In genomic region chr15:75348034-75348562, GRCh38 we compare ENCODE assay signal across 8 cellular contexts. TPM values are rescaled to one million over a fixed set of nuclear protein-coding genes. Genes with fewer than 3 reads are reported as not detected.
DNase-seq lines count a peak whose midpoint lies in the region; ATAC-seq and TF ChIP-seq lines count a peak whose summit lies in the region.

No MANE protein-coding gene starts in this region.

- H3K79me2 ChIP-seq in osteoblast (ENCODE audit: insufficient read depth, low read length) = no peaks in the 10 kb centered on the region

- no peaks in the 10 kb centered on the region for H3K9me3 ChIP-seq in SJSA1 (replicated peaks)
- H3K9me3 ChIP-seq in osteoblast (ENCODE audit: low read depth, low read length) = no peaks in the 10 kb centered on the region

- H4K20me1 ChIP-seq in osteoblast (ENCODE audit: insufficient read depth, low read length) = peaks cover 2% of the 10 kb centered on the region

- H2AFZ ChIP-seq in osteoblast (ENCODE audit: low read length) = peak overlapping the region; percentile 62

- H3K4me3 ChIP-seq in SJSA1 (peak overlapping the region; percentile 35), fibroblast of mammary gland (ENCODE audit: control insufficient read depth, low read depth, low read length) (peak overlapping the region; percentile 64), osteoblast (ENCODE audit: insufficient read depth, low read length) (peak overlapping the region; percentile 73)

- H3K4me1 ChIP-seq in SJSA1 (replicated peaks) = peaks cover 17% of the 10 kb centered on the region
- peaks cover 6% of the 10 kb centered on the region for H3K4me1 ChIP-seq in osteoblast (ENCODE audit: insufficient read depth, low read length)

- peaks cover 28% of the 10 kb centered on the region for H3K27me3 ChIP-seq in SJSA1 (replicated peaks)
- peaks cover 36% of the 10 kb centered on the region for H3K27me3 ChIP-seq in osteoblast (ENCODE audit: insufficient read depth, low read length)

- H3K27ac ChIP-seq in SJSA1 (no peak overlapping the region), osteoblast (ENCODE audit: low read depth, low read length) (no peak overlapping the region)

- peak overlapping the region; percentile 80 for H3K4me2 ChIP-seq in osteoblast (ENCODE audit: insufficient read depth, low read length)

- TF ChIP-seq CTCF in fibroblast of mammary gland (conservative IDR thresholded peaks at IDR 0.05; ENCODE audit: control insufficient read depth, insufficient read depth, low read depth, low read length) (no peak), osteoblast (IDR thresholded peaks at IDR 0.05; ENCODE audit: extremely low read depth, low read depth, low read length) (no peak)

- ATAC-seq in HG03565 (IDR thresholded peaks at IDR 0.05; ENCODE audit: unreplicated experiment) (no peak), HG03025 (IDR thresholded peaks at IDR 0.05; ENCODE audit: low FRiP score, unreplicated experiment) (no peak)

- peak; percentile 19 for DNase-seq in EH (ENCODE audit: low read depth)
- no peak for DNase-seq in SJSA1 (ENCODE audit: low read depth in 1 of 2, low spot score in 2 of 2)
- no peak for DNase-seq in fibroblast of mammary gland (ENCODE audit: low read depth)
- DNase-seq in osteoblast (ENCODE audit: insufficient read length, low spot score, missing footprints) = peak; percentile 91
- DNase-seq in SW 1271 (lab: John Stamatoyannopoulos, UW) = no peak
- no peak for DNase-seq in cortex of kidney (lab: John Stamatoyannopoulos, UW)

- H3K36me3 ChIP-seq in SJSA1 (peaks cover 8% of the 10 kb centered on the region; the same call in 1 of the 2 replicates), osteoblast (ENCODE audit: insufficient read depth, low read length) (no peaks in the 10 kb centered on the region)

RNA-seq across cellular contexts. Expression of gene NEIL1, which starts 1.3 kb away (rescaled TPM):
- total RNA-seq in SJSA1 (2014; rRNA removed; shearing (Covaris generic)) = 0.29 and 1.6 TPM in 2 replicates
- total RNA-seq in osteoblast = 3.6 and 5.0 TPM in 2 replicates

RNA-seq across cellular contexts. Expression of gene COMMD4, which starts 12.2 kb away (rescaled TPM):
- 106 and 156 TPM in 2 replicates for total RNA-seq in SJSA1 (2014; rRNA removed; shearing (Covaris generic))
- 67.2 and 68.4 TPM in 2 replicates for total RNA-seq in osteoblast

RNA-seq across cellular contexts. Expression of gene MAN2C1, which starts 20.3 kb away (rescaled TPM):
- 55.7 and 122 TPM in 2 replicates for total RNA-seq in SJSA1 (2014; rRNA removed; shearing (Covaris generic))
- 123 and 142 TPM in 2 replicates for total RNA-seq in osteoblast

Comparison
In these comparisons a context has a peak if more than half of its experiments do, and no peak if none do; other contexts are left out.
1. DNase-seq: peak in EH (single experiment) and osteoblast (single experiment); none in SJSA1 (0 of 2), fibroblast of mammary gland (single experiment), SW 1271 (0 of 2) and cortex of kidney (single experiment).
2. Peak in every context shown above with its lines, with median percentiles within 50 percentile points of each other: H3K4me3 ChIP-seq.